ENCODE assay signal across 36 cellular contexts in the genomic region with DNA sequence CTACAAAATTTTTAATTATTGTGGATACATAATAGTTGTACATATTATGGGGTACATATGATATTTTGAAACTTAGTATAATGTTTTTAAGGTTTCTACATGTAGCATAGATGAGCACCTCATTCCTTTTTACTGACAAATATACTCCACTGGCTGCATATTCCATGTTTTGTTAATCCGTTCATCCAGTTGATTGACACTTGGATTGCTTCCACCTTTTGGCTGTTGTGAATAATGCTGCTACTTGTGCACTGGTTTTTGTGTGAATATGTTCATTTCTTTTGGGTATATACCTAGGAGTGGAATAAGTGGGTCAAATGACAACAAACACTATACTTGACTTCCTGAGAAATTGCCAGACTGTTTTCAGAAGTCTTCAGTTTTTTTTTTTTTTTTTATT. TPM values are rescaled to one million over a fixed set of nuclear protein-coding genes. Genes with fewer than 3 reads are reported as not detected.
"Had no signal": no experiment of that assay in that cellular context is flagged by ENCODE, and none has a peak within 500 bp of the region (broad histone marks: within the 10 kb centered on the region; RNA-seq: fewer than 3 reads in every experiment).

No MANE protein-coding gene starts in this region.

- H3K9me3 ChIP-seq: breast epithelium, Peyer's patch, SJSA1, SK-N-SH had no signal

- H3K36me3 Mint-ChIP-seq: activated naive CD8-positive, alpha-beta T cell treated with anti-CD3 and anti-CD28 coated beads for 36 hours had no signal

- H3K4me2 ChIP-seq: SK-N-SH had no signal

- H3K4me1 ChIP-seq: breast epithelium had no signal

- H3K36me3 ChIP-seq: breast epithelium, Peyer's patch, SJSA1 had no signal

- H3K27ac ChIP-seq: breast epithelium, Peyer's patch, SJSA1 had no signal

- DNase-seq: activated CD4-positive, alpha-beta T cell treated with anti-CD3 and anti-CD28 coated beads, Interleukin-2, amount 10 ng/mL, durations not matched to agents 24 days and 14 days; activated CD4-positive, alpha-beta T cell treated with anti-CD3 and anti-CD28 coated beads, Interleukin-2, amount 50 U/mL, for 4 hours; activated CD8-positive, alpha-beta T cell treated with anti-CD3 and anti-CD28 coated beads for 36 hours; activated effector memory CD4-positive, alpha-beta T cell treated with anti-CD3 and anti-CD28 coated beads, Interleukin-2, amount 50 U/mL, for 16 hours; activated naive CD4-positive, alpha-beta T cell; activated naive CD4-positive, alpha-beta T cell treated with anti-CD3 and anti-CD28 coated beads, Interleukin-2, amount 50 U/mL, for 16 hours; activated naive CD8-positive, alpha-beta T cell treated with anti-CD3 and anti-CD28 coated beads for 36 hours; activated T-cell treated with anti-CD3 and anti-CD28 coated beads, Interleukin-2, amount 50 U/mL, for 1 hour; activated T-cell treated with anti-CD3 and anti-CD28 coated beads, Interleukin-2, amount 50 U/mL, for 72 hours; amniotic stem cell; aorta; central memory CD4-positive, alpha-beta T cell; NCI-H1048; NCI-H1105 treated with DMSO at 0.1 percent for 48 hours; NCI-H1436; NCI-H1694; NCI-H1930; NCI-H2081 treated with DMSO at 0.1 percent for 48 hours; NCI-H2171 treated with DMSO at 0.1 percent for 48 hours; NCI-H2227 treated with DMSO at 0.1 percent for 48 hours; NCI-H446; NCI-H510A treated with DMSO at 0.1 percent for 48 hours; NCI-H526 treated with DMSO at 0.1 percent for 48 hours; NCI-H774; NK-92 treated with Interleukin-12 subunit alpha and Interleukin-12 subunit beta, amount 100 ng/mL, for 24 hours; PC-3; Peyer's patch; RPMI8226; SHP77 treated with DMSO at 0.1 percent for 48 hours; SK-N-SH had no signal

- H3K27ac Mint-ChIP-seq: activated CD4-positive, alpha-beta T cell treated with anti-CD3 and anti-CD28 coated beads, Interleukin-2, amount 10 ng/mL, durations not matched to agents 24 days and 14 days; activated CD8-positive, alpha-beta T cell treated with anti-CD3 and anti-CD28 coated beads for 36 hours; activated naive CD8-positive, alpha-beta T cell treated with anti-CD3 and anti-CD28 coated beads for 36 hours; activated T-cell treated with anti-CD3 and anti-CD28 coated beads, Interleukin-2, amount 50 U/mL, for 72 hours; activated T-helper 17 cell treated with anti-CD3 and anti-CD28 coated beads, Interleukin-2, amount 50 U/mL, for 72 hours; T-helper 1 cell treated with Interleukin-12 subunit alpha and Interleukin-12 subunit beta and Interleukin-4 antibody, amounts not matched to agents 30 μg/mL and 1 μg/mL, for 36 hours; T-helper 2 cell treated with Interferon-gamma antibody and Interleukin-4, amounts not matched to agents 5 μg/mL and 100 μg/mL, for 36 hours had no signal

- H3K27me3 ChIP-seq: breast epithelium had no signal

- H3K4me3 Mint-ChIP-seq: activated CD4-positive, alpha-beta T cell treated with anti-CD3 and anti-CD28 coated beads, Interleukin-2, amount 10 ng/mL, durations not matched to agents 24 days and 14 days; activated CD8-positive, alpha-beta T cell treated with anti-CD3 and anti-CD28 coated beads for 36 hours; activated naive CD8-positive, alpha-beta T cell treated with anti-CD3 and anti-CD28 coated beads for 36 hours; activated T-cell treated with anti-CD3 and anti-CD28 coated beads, Interleukin-2, amount 50 U/mL, for 72 hours; activated T-helper 17 cell treated with anti-CD3 and anti-CD28 coated beads, Interleukin-2, amount 50 U/mL, for 72 hours; T-helper 1 cell treated with Interleukin-12 subunit alpha and Interleukin-12 subunit beta and Interleukin-4 antibody, amounts not matched to agents 30 μg/mL and 1 μg/mL, for 36 hours; T-helper 2 cell treated with Interferon-gamma antibody and Interleukin-4, amounts not matched to agents 5 μg/mL and 100 μg/mL, for 36 hours had no signal

- H3K4me3 ChIP-seq: breast epithelium, Peyer's patch, SJSA1 had no signal

- ATAC-seq: activated CD8-positive, alpha-beta T cell treated with anti-CD3 and anti-CD28 coated beads for 36 hours; activated T-cell treated with anti-CD3 and anti-CD28 coated beads, Interleukin-2, amount 50 U/mL, for 72 hours; activated T-helper 17 cell treated with anti-CD3 and anti-CD28 coated beads, Interleukin-2, amount 50 U/mL, for 72 hours; PC-3 had no signal

- H3K9ac ChIP-seq: SK-N-SH had no signal

- H3K4me1 Mint-ChIP-seq: activated CD4-positive, alpha-beta T cell treated with anti-CD3 and anti-CD28 coated beads, Interleukin-2, amount 10 ng/mL, durations not matched to agents 24 days and 14 days; activated naive CD8-positive, alpha-beta T cell treated with anti-CD3 and anti-CD28 coated beads for 36 hours; activated T-helper 17 cell treated with anti-CD3 and anti-CD28 coated beads, Interleukin-2, amount 50 U/mL, for 72 hours had no signal

- H3K9me3 Mint-ChIP-seq: activated CD8-positive, alpha-beta T cell treated with anti-CD3 and anti-CD28 coated beads for 36 hours; activated naive CD8-positive, alpha-beta T cell treated with anti-CD3 and anti-CD28 coated beads for 36 hours; activated T-helper 17 cell treated with anti-CD3 and anti-CD28 coated beads, Interleukin-2, amount 50 U/mL, for 72 hours; T-helper 1 cell treated with Interleukin-12 subunit alpha and Interleukin-12 subunit beta and Interleukin-4 antibody, amounts not matched to agents 30 μg/mL and 1 μg/mL, for 36 hours; T-helper 2 cell treated with Interferon-gamma antibody and Interleukin-4, amounts not matched to agents 5 μg/mL and 100 μg/mL, for 36 hours had no signal

RNA-seq across cellular contexts. Expression of a gene that starts 2.8 kb away (rescaled TPM):
- total RNA-seq: activated CD4-positive, alpha-beta T cell treated with anti-CD3 and anti-CD28 coated beads, Interleukin-2, amount 10 ng/mL, durations not matched to agents 24 days and 14 days; activated CD8-positive, alpha-beta memory T cell treated with anti-CD3 and anti-CD28 coated beads for 36 hours; activated CD8-positive, alpha-beta T cell treated with anti-CD3 and anti-CD28 coated beads for 36 hours; activated naive CD8-positive, alpha-beta T cell treated with anti-CD3 and anti-CD28 coated beads for 36 hours; activated T-cell treated with anti-CD3 and anti-CD28 coated beads, Interleukin-2, amount 50 U/mL, for 72 hours; activated T-helper 17 cell treated with anti-CD3 and anti-CD28 coated beads, Interleukin-2, amount 50 U/mL, for 72 hours; SJSA1 had no signal
- polyA plus RNA-seq: SK-N-SH had no signal
